8 cellular contexts compared by ENCODE assay signal in genomic region chr13:27920677-27921420, GRCh38. TPM values are rescaled to one million over a fixed set of nuclear protein-coding genes. Genes with fewer than 3 reads are reported as not detected.
A peak's percentile ranks its signal among the peaks of the same experiment; 100 is the strongest.
DNase-seq lines count a peak whose midpoint lies in the region; ATAC-seq and TF ChIP-seq lines count a peak whose summit lies in the region.

No MANE protein-coding gene starts in this region.

- H4K20me1 ChIP-seq in GM23248 (ENCODE audit: insufficient read depth) = no peaks in the 10 kb centered on the region

- no peak overlapping the region for H3K9ac ChIP-seq in GM23248

- peak; percentile 20 to 33 for ATAC-seq in activated naive CD4-positive, alpha-beta T cell treated with anti-CD3 and anti-CD28 coated beads, Interleukin-2, amount 50 U/mL, for 72 hours
- ATAC-seq in left colon (peak; percentile 56), GM21723 (IDR thresholded peaks at IDR 0.05; ENCODE audit: unreplicated experiment) (no peak)

- intact Hi-C loops in left colon (cut with DNase I, micrococcal nuclease) (no loop called here), testis (cut with DNase I; ENCODE audit: low total_unique reads) (no loop called here)

- H3K36me3 Mint-ChIP-seq in activated naive CD4-positive, alpha-beta T cell treated with anti-CD3 and anti-CD28 coated beads, Interleukin-2, amount 50 U/mL, for 72 hours = peaks cover 8 to 9% of the 10 kb centered on the region in 2 donors

- no peak for TF ChIP-seq POLR2A in testis (IDR thresholded peaks at IDR 0.05)

- WGBS in GM23248 (ENCODE audit: low coverage in 1 of 2, low lambda C conversion rate in 2 of 2, missing lambda C conversion rate in 2 of 2), 2 experiments = 2% methylated on average over 37 to 40 of the region's 40 CpGs
- WGBS in testis, 2 donors = 1 to 2% methylated on average over 28 to 35 of the region's 40 CpGs

- no peaks in the 10 kb centered on the region for H3K9me2 ChIP-seq in GM23248 (ENCODE audit: insufficient read depth)

- no peak overlapping the region for H3K27ac ChIP-seq in GM23248
- H3K27ac ChIP-seq in testis = no peak overlapping the region

- H3K79me2 ChIP-seq in GM23248 (ENCODE audit: insufficient read depth) = no peaks in the 10 kb centered on the region

- H3K4me3 ChIP-seq in GM23248 = peak overlapping the region; percentile 50
- H3K4me3 ChIP-seq in testis = peak overlapping the region in 1 of 2 donors; percentile 49

- H3K4me2 ChIP-seq in GM23248 (ENCODE audit: unreplicated experiment) = peak overlapping the region; percentile 54

- H3K36me3 ChIP-seq in GM23248 (ENCODE audit: low read depth) (no peaks in the 10 kb centered on the region), testis (ENCODE audit: low read depth, missing control alignments) (no peaks in the 10 kb centered on the region)

- H3K4me1 ChIP-seq in GM23248 (ENCODE audit: insufficient read depth) (no peaks in the 10 kb centered on the region), testis (peaks cover 21% of the 10 kb centered on the region)

- H3K27me3 ChIP-seq in GM23248 (replicated peaks; ENCODE audit: insufficient read depth) (peaks cover 97% of the 10 kb centered on the region), testis (no peaks in the 10 kb centered on the region)

- no peaks in the 10 kb centered on the region for H3K9me3 Mint-ChIP-seq in activated naive CD4-positive, alpha-beta T cell treated with anti-CD3 and anti-CD28 coated beads, Interleukin-2, amount 50 U/mL, for 72 hours

- TF ChIP-seq CTCF in testis (IDR thresholded peaks at IDR 0.05) = no peak

- no peaks in the 10 kb centered on the region for H3F3A ChIP-seq in GM23248 (ENCODE audit: insufficient read depth)

- in situ Hi-C loops in ACHN (cut with HindIII; ENCODE audit: low pct_ligation_motif_present, low pct_unique_long_range_greater_than_20kb, low sequenced_read_pairs) (no loop called here), GM23248 (cut with MboI) (no loop called here)

- H3K9me3 ChIP-seq in GM23248 (ENCODE audit: low read depth) (no peaks in the 10 kb centered on the region), testis (no peaks in the 10 kb centered on the region)

- no peak overlapping the region for H3K27ac Mint-ChIP-seq in activated naive CD4-positive, alpha-beta T cell treated with anti-CD3 and anti-CD28 coated beads, Interleukin-2, amount 50 U/mL, for 72 hours

- peak overlapping the region; percentile 48 for H2AFZ ChIP-seq in GM23248

- peak; percentile 21 for DNase-seq in ACHN
- peak; percentile 46 for DNase-seq in GM23248
- peak in 1 of 2 donors; percentile 18 for DNase-seq in activated naive CD4-positive, alpha-beta T cell treated with anti-CD3 and anti-CD28 coated beads, Interleukin-2, amount 50 U/mL, for 72 hours (ENCODE audit: low spot score in 2 of 2)
- peak in 1 of 2 donors; percentile 26 for DNase-seq in left colon
- peak; percentile 18 for DNase-seq in testis
- DNase-seq in activated CD4-positive, CD25-positive, alpha-beta regulatory T cell (lab: John Stamatoyannopoulos, UW) = no peak
- DNase-seq in NCI-H1694 treated with DMSO at 0.1 percent for 48 hours (lab: John Stamatoyannopoulos, UW) = no peak

RNA-seq across cellular contexts. Expression of gene PDX1, which starts 1.0 kb away (rescaled TPM):
- not detected in 2 replicates for total RNA-seq in GM23248 (2014; rRNA removed; shearing (Covaris generic))
- polyA plus RNA-seq in GM23248 (2016; fragmentation: Nextera tagmentation; extraction: Ambion mirVana) = not detected in 2 replicates
- total RNA-seq in activated naive CD4-positive, alpha-beta T cell treated with anti-CD3 and anti-CD28 coated beads, Interleukin-2, amount 50 U/mL, for 72 hours = not detected
- total RNA-seq in left colon = under 1 TPM; 0.67 to 0.76 TPM
- total RNA-seq in testis = under 1 TPM; 0.12 to 0.24 TPM
- not detected for polyA plus RNA-seq in testis (ENCODE audit: insufficient read depth, low read depth, low replicate concordance)

RNA-seq across cellular contexts. Expression of gene CDX2, which starts 48.3 kb away (rescaled TPM):
- total RNA-seq in GM23248 (2014; rRNA removed; shearing (Covaris generic)) = not detected in 2 replicates
- polyA plus RNA-seq in GM23248 (2016; fragmentation: Nextera tagmentation; extraction: Ambion mirVana) (not detected in 2 replicates), testis (ENCODE audit: insufficient read depth, low read depth, low replicate concordance) (not detected)
- not detected for total RNA-seq in activated naive CD4-positive, alpha-beta T cell treated with anti-CD3 and anti-CD28 coated beads, Interleukin-2, amount 50 U/mL, for 72 hours
- total RNA-seq in left colon (100 to 1,000 TPM; 266 to 293 TPM), testis (under 1 TPM; 0.06 to 0.08 TPM)

Comparison
In these comparisons a context has a peak if more than half of its experiments do, and no peak if none do; other contexts are left out.
1. DNase-seq: peak in ACHN (single experiment), GM23248 (single experiment) and testis (single experiment); none in activated CD4-positive, CD25-positive, alpha-beta regulatory T cell (0 of 4) and NCI-H1694 treated with DMSO at 0.1 percent for 48 hours (single experiment).
2. RNA of gene CDX2, which starts 48.3 kb away (total RNA-seq): 266 to 293 TPM in left colon; 0.06 to 0.08 TPM in testis, not detected in GM23248 and not detected in activated naive CD4-positive, alpha-beta T cell treated with anti-CD3 and anti-CD28 coated beads, Interleukin-2, amount 50 U/mL, for 72 hours; every median in the first group is over 100 times any median in the second.